Comparison of ENCODE assay signal across 8 cellular contexts in the genomic region with DNA sequence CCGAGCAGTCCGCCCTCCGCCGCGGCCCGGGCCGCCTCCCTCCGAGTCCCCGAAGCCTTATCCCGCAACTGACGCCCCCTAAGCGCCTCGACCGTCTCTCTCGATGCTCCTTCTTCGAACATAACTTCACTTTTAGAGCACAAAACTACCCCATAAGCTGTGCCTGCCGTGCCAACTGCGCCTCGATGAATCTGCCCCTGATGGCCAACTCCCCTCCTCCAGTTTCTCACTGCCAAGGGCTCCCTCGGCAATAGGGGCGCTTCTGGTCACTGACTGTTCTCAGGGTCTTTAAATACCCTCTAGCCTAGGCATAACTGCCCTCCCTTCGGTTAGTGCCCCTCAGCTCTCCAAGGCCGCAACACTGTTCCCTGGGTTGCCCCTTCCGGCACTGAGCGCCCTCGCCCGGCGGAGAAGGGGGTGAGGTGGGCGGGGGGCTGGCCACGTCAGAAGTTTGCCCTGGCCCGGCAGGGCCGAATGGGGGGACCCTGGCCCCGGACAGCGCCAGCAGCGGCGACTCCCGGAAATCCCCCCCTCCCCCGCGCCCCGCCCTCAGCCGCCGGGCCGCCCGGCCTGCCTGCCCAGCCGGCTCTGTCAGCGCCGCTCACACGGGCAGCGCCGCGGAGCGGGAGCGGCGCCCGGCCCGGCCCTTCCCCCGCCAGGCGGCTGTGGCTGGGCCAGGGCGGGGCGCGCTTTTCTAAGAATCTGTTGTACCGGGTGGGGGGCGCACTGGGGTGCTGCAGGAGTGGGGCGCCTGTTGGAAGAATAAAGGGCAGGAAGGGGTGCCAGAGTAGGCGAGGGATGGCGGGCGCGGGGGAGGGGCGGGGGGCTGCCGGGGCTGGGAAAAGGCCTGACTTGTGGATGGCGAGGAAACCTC. TPM values are rescaled to one million over a fixed set of nuclear protein-coding genes. Genes with fewer than 3 reads are reported as not detected.
A peak's percentile ranks its signal among the peaks of the same experiment; 100 is the strongest.
DNase-seq lines count a peak whose midpoint lies in the region; ATAC-seq and TF ChIP-seq lines count a peak whose summit lies in the region.

No MANE protein-coding gene starts in this region.

- H3K27me3 ChIP-seq in aorta (ENCODE audit: control insufficient read depth in 1 of 2, insufficient read depth in 2 of 2, low read length in 1 of 2), result no peaks in the 10 kb centered on the region

- no peak for TF ChIP-seq CTCF in fibroblast of mammary gland (conservative IDR thresholded peaks at IDR 0.05; ENCODE audit: control insufficient read depth, insufficient read depth, low read depth, low read length)

- peak; percentile 46 for DNase-seq in NCI-H2029 (lab: John Stamatoyannopoulos, UW)
- no peak for DNase-seq in NCI-H2029 treated with DMSO at 0.1 percent for 48 hours (lab: John Stamatoyannopoulos, UW)
- DNase-seq in H4 (ENCODE audit: low spot score), result peak; percentile 56
- peak; percentile 75 to 78 for DNase-seq in NCI-H1930 (lab: John Stamatoyannopoulos, UW)
- peak; percentile 39 for DNase-seq in activated T-helper 1 cell treated with Interleukin-2 at 50 U/mL for 16 hours (ENCODE audit: low read depth)
- peak; percentile 30 for DNase-seq in fibroblast of mammary gland (ENCODE audit: low read depth)
- peak; percentile 53 for DNase-seq in naive B cell
- DNase-seq in aorta, result peak; percentile 85 to 91

- H3K4me3 ChIP-seq in fibroblast of mammary gland (ENCODE audit: control insufficient read depth, low read depth, low read length) (peak overlapping the region; percentile 49), aorta (ENCODE audit: low read length in 2 of 2) (peak overlapping the region; percentile 19 to 57)

- no peaks in the 10 kb centered on the region for H3K9me3 ChIP-seq in aorta (ENCODE audit: control insufficient read depth, low read length)

- H3K4me1 ChIP-seq in aorta (ENCODE audit: control insufficient read depth in 1 of 2, insufficient read depth in 2 of 2, low read length in 2 of 2), result no peaks in the 10 kb centered on the region

- H3K27ac Mint-ChIP-seq in naive B cell, result peak overlapping the region; percentile 86 to 98 (median 94)

- peak; percentile 39 to 41 for ATAC-seq in naive B cell (ENCODE audit: low read depth in 2 of 2)
- peak; percentile 73 for ATAC-seq in aorta (ENCODE audit: low FRiP score)

- 1% methylated on average over 42 to 71 of the region's 71 CpGs for WGBS in aorta, 2 donors

- intact Hi-C loops in aorta (cut with DNase I), result loop anchor here in 1 of 2 donors (1.0 to 5.0 kb wide), 2 partner anchors 11 to 46 kb away; partner anchors contain the start of genes ESPL1 and RARG

- H3K27ac ChIP-seq in aorta (ENCODE audit: low read depth in 1 of 2, low read length in 2 of 2), result peak overlapping the region; percentile 85 to 90

- peaks cover 49 to 61% (median 52%) of the 10 kb centered on the region in 3 donors for H3K4me1 Mint-ChIP-seq in naive B cell

- H3K27me3 Mint-ChIP-seq in naive B cell, result peaks cover 0 to 8% (median 0%) of the 10 kb centered on the region in 3 donors

- H3K4me3 Mint-ChIP-seq in naive B cell, result peak overlapping the region; percentile 90 to 99 (median 96)

- H3K36me3 ChIP-seq in aorta (ENCODE audit: control insufficient read depth in 1 of 2, insufficient read depth in 2 of 2, low read length in 1 of 2), result no peaks in the 10 kb centered on the region

- no peaks in the 10 kb centered on the region for H3K9me3 Mint-ChIP-seq in naive B cell

- H3K36me3 Mint-ChIP-seq in naive B cell, result no peaks in the 10 kb centered on the region

RNA-seq across cellular contexts. Expression of gene RARG, which starts 10.6 kb away (rescaled TPM):
- 20.0 and 24.2 TPM in 2 replicates for total RNA-seq in H4 (2014; rRNA removed; shearing (Covaris generic))
- 1 to 10 TPM in 2 of 6 donors, under 1 TPM in 2, not detected in 2; 0.78 to 2.2 (median 1.3) TPM for polyA plus RNA-seq in naive B cell (ENCODE audit: low read depth in 6 of 6)
- 10 to 100 TPM; 32.7 to 63.9 TPM for total RNA-seq in aorta
- 10 to 100 TPM; 14.5 to 35.6 TPM for polyA plus RNA-seq in aorta

RNA-seq across cellular contexts. Expression of gene ITGB7, which starts 14.4 kb away (rescaled TPM):
- 0.39 and 1.2 TPM in 2 replicates for total RNA-seq in H4 (2014; rRNA removed; shearing (Covaris generic))
- polyA plus RNA-seq in naive B cell (ENCODE audit: low read depth in 6 of 6), result 100 to 1,000 TPM in 1 of 6 donors, 10 to 100 TPM in 5; 63.2 to 174 (median 96.4) TPM
- 1 to 10 TPM; 3.2 to 5.8 TPM for total RNA-seq in aorta
- 1 to 10 TPM; 1.4 to 4.9 TPM for polyA plus RNA-seq in aorta

RNA-seq across cellular contexts. Expression of gene CSAD, which starts 40.7 kb away (rescaled TPM):
- 0.66 and 2.8 TPM in 2 replicates for total RNA-seq in H4 (2014; rRNA removed; shearing (Covaris generic))
- polyA plus RNA-seq in naive B cell (ENCODE audit: low read depth in 6 of 6) (1 to 10 TPM in 4 of 6 donors, under 1 TPM in 2; 0.19 to 1.8 (median 1.1) TPM), aorta (100 to 1,000 TPM in 1 of 2 donors, 1 to 10 TPM in 1; 5.0 to 118 TPM)
- total RNA-seq in aorta, result 10 to 100 TPM; 52.7 to 74.4 TPM

RNA-seq across cellular contexts. Expression of gene ZNF740, which starts 40.9 kb away (rescaled TPM):
- total RNA-seq in H4 (2014; rRNA removed; shearing (Covaris generic)), result 4.7 and 6.3 TPM in 2 replicates
- polyA plus RNA-seq in naive B cell (ENCODE audit: low read depth in 6 of 6) (1 to 10 TPM; 1.8 to 6.0 (median 4.2) TPM), aorta (10 to 100 TPM in 1 of 2 donors, 1 to 10 TPM in 1; 4.1 to 15.7 TPM)
- total RNA-seq in aorta, result 10 to 100 TPM; 34.0 to 46.3 TPM

RNA-seq across cellular contexts. Expression of gene ESPL1, which starts 46.7 kb away (rescaled TPM):
- 7.8 and 22.6 TPM in 2 replicates for total RNA-seq in H4 (2014; rRNA removed; shearing (Covaris generic))
- polyA plus RNA-seq in naive B cell (ENCODE audit: low read depth in 6 of 6) (under 1 TPM in 3 of 6 donors, not detected in 3; 0.12 to 0.40 (median 0.23) TPM), aorta (1 to 10 TPM in 1 of 2 donors, under 1 TPM in 1; 0.38 to 2.5 TPM)
- total RNA-seq in aorta, result 1 to 10 TPM in 1 of 2 donors, under 1 TPM in 1; 0.49 to 2.8 TPM

Comparison
In these comparisons a context has a peak if more than half of its experiments do, and no peak if none do; other contexts are left out.
1. RNA of gene CSAD, which starts 40.7 kb away (total RNA-seq): 52.7 to 74.4 TPM in aorta; 0.66 to 2.8 TPM in H4; every median in the first group is over 10 times any median in the second.